Comparison of ENCODE assay signal across 23 cellular contexts in the genomic region with DNA sequence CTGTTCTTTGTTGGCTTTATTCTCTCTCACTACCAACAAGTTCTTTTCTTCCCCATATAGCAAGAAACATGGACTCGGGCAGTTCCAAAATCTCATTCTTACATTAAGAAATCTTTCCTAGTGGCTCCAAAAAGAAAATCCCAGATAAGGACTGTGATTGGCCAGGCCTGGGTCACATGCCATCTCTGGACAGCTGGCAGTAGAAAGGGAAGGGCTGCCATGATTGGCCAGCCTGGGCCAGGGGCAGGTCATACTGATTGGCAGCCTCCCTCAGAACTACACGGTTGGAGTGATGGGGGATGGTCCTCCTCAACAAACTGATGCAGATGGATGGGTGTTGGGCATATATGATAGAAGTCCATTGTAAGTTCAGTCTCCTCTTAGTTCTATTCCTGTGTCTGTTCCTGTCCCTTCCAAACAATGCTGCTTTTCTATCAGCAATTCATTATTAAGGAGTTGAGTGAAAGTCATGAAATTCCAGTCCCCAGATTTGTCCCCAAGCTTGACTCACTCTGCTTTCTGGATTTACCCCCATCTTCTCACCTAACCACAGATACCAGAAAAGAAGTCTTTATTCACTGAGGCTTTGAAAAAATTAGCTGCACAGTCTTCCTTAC.
DNase-seq lines count a peak whose midpoint lies in the region; TF ChIP-seq lines count a peak whose summit lies in the region.
"Had no signal": no experiment of that assay in that cellular context is flagged by ENCODE, and none has a peak within 500 bp of the region (broad histone marks: within the 10 kb centered on the region; RNA-seq: fewer than 3 reads in every experiment).

No MANE protein-coding gene starts in this region.

- H3K27ac Mint-ChIP-seq in brain (peak overlapping the region in 3 of 5 experiments; percentile 12 to 65 (median 53)), nephron progenitor cell (peak overlapping the region; percentile 73)
- H3K27ac Mint-ChIP-seq: CD8-positive, alpha-beta T cell had no signal

- no peaks in the 10 kb centered on the region for H4K20me1 ChIP-seq in OCI-LY7 (ENCODE audit: insufficient read depth, low read length)

- TF ChIP-seq EP300 in Ishikawa (IDR thresholded peaks at IDR 0.05; ENCODE audit: borderline replicate concordance): no peak

- intact Hi-C loops in OCI-LY7 (cut with micrococcal nuclease; ENCODE audit: unreplicated experiment): no loop called here
- intact Hi-C loops in left ventricle myocardium inferior (cut with micrococcal nuclease): no loop called here

- no peak overlapping the region for H3K27ac ChIP-seq in OCI-LY7 (ENCODE audit: low read depth, low read length, poor library complexity, severe bottlenecking)
- no peak overlapping the region for H3K27ac ChIP-seq in left ventricle myocardium inferior (replicated peaks)
- H3K27ac ChIP-seq: KMS-11, Peyer's patch, SJCRH30 had no signal

- no peaks in the 10 kb centered on the region for H3K4me1 ChIP-seq in OCI-LY7 (ENCODE audit: insufficient read depth, low read length, poor library complexity, severe bottlenecking)
- peaks cover 11% of the 10 kb centered on the region for H3K4me1 ChIP-seq in left ventricle myocardium inferior
- H3K4me1 ChIP-seq: Peyer's patch had no signal

- no peaks in the 10 kb centered on the region for H3K79me2 ChIP-seq in OCI-LY7 (ENCODE audit: insufficient read depth, low read depth, low read length)

- no TSS peak for BruUV-seq in OCI-LY7 (replicated peaks; lab: Mats Ljungman, UMichigan)

- no peaks in the 10 kb centered on the region for H3K36me3 ChIP-seq in OCI-LY7 (ENCODE audit: insufficient read depth, low read length)
- no peaks in the 10 kb centered on the region for H3K36me3 ChIP-seq in left ventricle myocardium inferior
- H3K36me3 ChIP-seq: Peyer's patch, SJCRH30 had no signal

- H3K9me3 ChIP-seq in OCI-LY7 (ENCODE audit: low read length) (no peaks in the 10 kb centered on the region), left ventricle myocardium inferior (replicated peaks) (no peaks in the 10 kb centered on the region)
- H3K9me3 ChIP-seq: Peyer's patch, SJCRH30 had no signal

- no peaks in the 10 kb centered on the region for H3K27me3 ChIP-seq in left ventricle myocardium inferior (ENCODE audit: low read depth)
- H3K27me3 ChIP-seq: Peyer's patch, SJCRH30 had no signal

- no peak for TF ChIP-seq RAD21 in Ishikawa (IDR thresholded peaks at IDR 0.05; ENCODE audit: low read depth)

- H2AFZ ChIP-seq in OCI-LY7 (ENCODE audit: low read length): no peak overlapping the region

- TF ChIP-seq CTCF in brain (conservative IDR thresholded peaks at IDR 0.05) (no peak), nephron progenitor cell (IDR thresholded peaks at IDR 0.05) (no peak), OCI-LY7 (conservative IDR thresholded peaks at IDR 0.05; ENCODE audit: low read length) (no peak), left ventricle myocardium inferior (IDR thresholded peaks at IDR 0.05; ENCODE audit: borderline replicate concordance) (no peak)

- CTCF ChIA-PET in OCI-LY7 (lab: Charles Lee; ENCODE audit: unreplicated experiment): no interaction called here

- H3K36me3 Mint-ChIP-seq in brain (peaks cover 20% of the 10 kb centered on the region), nephron progenitor cell (ENCODE audit: low read depth) (peaks cover 7% of the 10 kb centered on the region)

- no peak overlapping the region for H3K4me3 Mint-ChIP-seq in brain
- H3K4me3 Mint-ChIP-seq in nephron progenitor cell: no peak overlapping the region
- H3K4me3 Mint-ChIP-seq: CD8-positive, alpha-beta T cell had no signal

- H3K9me3 Mint-ChIP-seq in brain (peaks cover 0 to 2% (median 0%) of the 10 kb centered on the region in 5 experiments), nephron progenitor cell (no peaks in the 10 kb centered on the region)

- no peaks in the 10 kb centered on the region for H3K9me2 ChIP-seq in OCI-LY7 (ENCODE audit: insufficient read depth, low read length)

- H3K4me1 Mint-ChIP-seq in brain (peaks cover 30% of the 10 kb centered on the region), nephron progenitor cell (peaks cover 32% of the 10 kb centered on the region)

- DNase-seq in nephron progenitor cell (no peak), OCI-LY7 (ENCODE audit: low spot score) (no peak), left ventricle myocardium inferior (no peak), T-helper 9 cell (no peak), NCI-H1930 (lab: John Stamatoyannopoulos, UW) (no peak)
- DNase-seq: AML-193; C1 segment of cervical spinal cord; CD8-positive, alpha-beta T cell; EL; GF-D8; NCI-H1092 treated with DMSO at 0.1 percent for 48 hours; NCI-H1436 treated with DMSO at 0.1 percent for 48 hours; NCI-H2029 treated with DMSO at 0.1 percent for 48 hours; NCI-H2171; NCI-H345; NCI-H524; NCI-H774; NK-92 treated with Interleukin-12 subunit alpha and Interleukin-12 subunit beta, amount 100 ng/mL, for 24 hours; Peyer's patch; SJCRH30 had no signal

- POLR2A ChIA-PET in OCI-LY7 (lab: Charles Lee): interaction anchor here (0.7 kb wide), 1 partner anchor 45 kb away, joined by 5 read pairs; no protein-coding TSS in a partner anchor

- H3K4me3 ChIP-seq in OCI-LY7 (ENCODE audit: low read depth, low read length, poor library complexity, severe bottlenecking) (no peak overlapping the region), left ventricle myocardium inferior (no peak overlapping the region)
- H3K4me3 ChIP-seq: Peyer's patch, SJCRH30 had no signal

- H3K27me3 Mint-ChIP-seq in brain: no peaks in the 10 kb centered on the region
- H3K27me3 Mint-ChIP-seq in nephron progenitor cell (ENCODE audit: low read depth, poor library complexity): no peaks in the 10 kb centered on the region

- H3K4me2 ChIP-seq in OCI-LY7 (ENCODE audit: low read length): no peak overlapping the region
- H3K4me2 ChIP-seq: KMS-11 had no signal

TF ChIP-seq in Ishikawa, 13 proteins besides CTCF, POLR2A, EP300 and RAD21:
- TF ChIP-seq, protein P1, sequence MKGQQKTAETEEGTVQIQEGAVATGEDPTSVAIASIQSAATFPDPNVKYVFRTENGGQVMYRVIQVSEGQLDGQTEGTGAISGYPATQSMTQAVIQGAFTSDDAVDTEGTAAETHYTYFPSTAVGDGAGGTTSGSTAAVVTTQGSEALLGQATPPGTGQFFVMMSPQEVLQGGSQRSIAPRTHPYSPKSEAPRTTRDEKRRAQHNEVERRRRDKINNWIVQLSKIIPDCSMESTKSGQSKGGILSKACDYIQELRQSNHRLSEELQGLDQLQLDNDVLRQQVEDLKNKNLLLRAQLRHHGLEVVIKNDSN (IDR thresholded peaks at IDR 0.05): peak; percentile 70
- no peak for TF ChIP-seq EGR1 (IDR thresholded peaks at IDR 0.05)
